In genomic region chr5:35026941-35027340, GRCh38 we compare ENCODE assay signal across 19 cellular contexts. TPM values are rescaled to one million over a fixed set of nuclear protein-coding genes. Genes with fewer than 3 reads are reported as not detected.
DNase-seq lines count a peak whose midpoint lies in the region; ATAC-seq and TF ChIP-seq lines count a peak whose summit lies in the region.
"Had no signal": no experiment of that assay in that cellular context is flagged by ENCODE, and none has a peak within 500 bp of the region (broad histone marks: within the 10 kb centered on the region; RNA-seq: fewer than 3 reads in every experiment).

No MANE protein-coding gene starts in this region.

- H3K4me1 ChIP-seq in right lobe of liver (peaks cover 0 to 47% (median 19%) of the 10 kb centered on the region in 4 donors), vagina (no peaks in the 10 kb centered on the region), mammary epithelial cell (ENCODE audit: insufficient read depth, low read length) (no peaks in the 10 kb centered on the region)
- H3K4me1 ChIP-seq: Peyer's patch had no signal

- dilution Hi-C loops in mammary epithelial cell (cut with HindIII; ENCODE audit: low sequenced_read_pairs), result no loop called here

- peak overlapping the region in 2 of 3 donors; percentile 25 to 35 for H3K4me3 ChIP-seq in right lobe of liver
- no peak overlapping the region for H3K4me3 ChIP-seq in vagina
- H3K4me3 ChIP-seq in mammary epithelial cell (replicated peaks in 1 of 3; ENCODE audit: insufficient read depth in 1 of 3, low read depth in 2 of 3, low read length in 3 of 3), result no peak overlapping the region
- H3K4me3 ChIP-seq: Peyer's patch had no signal

- H3K79me2 ChIP-seq in mammary epithelial cell (ENCODE audit: insufficient read depth, low read length), result no peaks in the 10 kb centered on the region

- intact Hi-C loops in right lobe of liver (cut with DNase I) (no loop called here), vagina (cut with DNase I) (no loop called here), mammary epithelial cell (cut with micrococcal nuclease) (no loop called here)

- no peaks in the 10 kb centered on the region for H4K20me1 ChIP-seq in mammary epithelial cell (ENCODE audit: insufficient read depth, low read length)

- no TSS peak for BruUV-seq in mammary epithelial cell (replicated peaks; lab: Mats Ljungman, UMichigan)

- no peak overlapping the region for H2AFZ ChIP-seq in mammary epithelial cell (ENCODE audit: low read depth, low read length)

- no peak overlapping the region for H3K4me2 ChIP-seq in mammary epithelial cell (ENCODE audit: insufficient read depth, low read depth, low read length)

- no peak for TF ChIP-seq POLR2A in right lobe of liver (IDR thresholded peaks at IDR 0.05)
- TF ChIP-seq POLR2A in vagina (IDR thresholded peaks at IDR 0.05), result no peak

- in situ Hi-C loops in mammary epithelial cell (cut with MboI; ENCODE audit: low sequenced_read_pairs in 2 of 2), result no loop called here

- CTCF ChIA-PET in mammary epithelial cell (lab: Charles Lee; ENCODE audit: low non-redundant PET), result no interaction called here

- WGBS in right lobe of liver (ENCODE audit: insufficient coverage, low coverage, low lambda C conversion rate, missing lambda C conversion rate), result 28% methylated on average over 5 of the region's 5 CpGs
- 11% methylated on average over 5 of the region's 5 CpGs for WGBS in mammary epithelial cell (ENCODE audit: low coverage, missing lambda C conversion rate)

- H3K36me3 ChIP-seq in right lobe of liver (no peaks in the 10 kb centered on the region), vagina (no peaks in the 10 kb centered on the region), mammary epithelial cell (ENCODE audit: insufficient read depth, low read length) (no peaks in the 10 kb centered on the region)
- H3K36me3 ChIP-seq: Peyer's patch had no signal

- no peak for TF ChIP-seq CTCF in right lobe of liver (IDR thresholded peaks at IDR 0.05)
- TF ChIP-seq CTCF in vagina (IDR thresholded peaks at IDR 0.05), result no peak
- TF ChIP-seq CTCF in mammary epithelial cell (conservative IDR thresholded peaks at IDR 0.05 in 1 of 2, IDR thresholded peaks at IDR 0.05 in 1 of 2; ENCODE audit: extremely low read depth in 1 of 2, insufficient read depth in 1 of 2, low read depth in 1 of 2, low read length in 2 of 2), result no peak

- H3K9ac ChIP-seq in mammary epithelial cell (ENCODE audit: insufficient read depth, low read length), result no peak overlapping the region

- H3K27ac ChIP-seq in right lobe of liver (peak overlapping the region; percentile 65 to 89 (median 70)), vagina (peak overlapping the region; percentile 23), mammary epithelial cell (ENCODE audit: insufficient read depth, low read depth, low read length) (no peak overlapping the region)

- H3K27me3 ChIP-seq in right lobe of liver (no peaks in the 10 kb centered on the region), vagina (no peaks in the 10 kb centered on the region), mammary epithelial cell (ENCODE audit: insufficient read depth, low read length) (no peaks in the 10 kb centered on the region)
- H3K27me3 ChIP-seq: Peyer's patch had no signal

- H3K9me3 ChIP-seq in right lobe of liver (no peaks in the 10 kb centered on the region), vagina (no peaks in the 10 kb centered on the region), mammary epithelial cell (replicated peaks; ENCODE audit: insufficient read depth, low read length) (no peaks in the 10 kb centered on the region)
- H3K9me3 ChIP-seq: Peyer's patch had no signal

- ATAC-seq in HG03354 (IDR thresholded peaks at IDR 0.05; ENCODE audit: poor library complexity, severe bottlenecking, unreplicated experiment), result peak; percentile 60
- peak; percentile 72 to 76 (median 74) for ATAC-seq in right lobe of liver
- no peak for ATAC-seq in GM18502 (IDR thresholded peaks at IDR 0.05; ENCODE audit: poor library complexity, unreplicated experiment)
- ATAC-seq: Right ventricle myocardium inferior had no signal

- DNase-seq in glomerular visceral epithelial cell (ENCODE audit: extremely low spot score) (peak; percentile 40), right lobe of liver (peak in 2 of 3 donors; percentile 30 to 71), vagina (ENCODE audit: extremely low spot score in 2 of 2) (no peak), mammary epithelial cell (no peak), HCEC 1CT (no peak)
- DNase-seq: DMS79, GOT3, KG1, MV-4-11, NCI-H1417 treated with DMSO at 0.1 percent for 48 hours, NCI-H1930, NCI-H345, Peyer's patch had no signal

RNA-seq across cellular contexts. Expression of gene AGXT2, which starts 20.8 kb away (rescaled TPM):
- total RNA-seq in right lobe of liver, result 10 to 100 TPM; 24.7 to 88.2 (median 55.8) TPM
- not detected for total RNA-seq in vagina
- total RNA-seq in mammary epithelial cell, result not detected
- polyA plus RNA-seq in mammary epithelial cell, result not detected
- not detected for polyA minus RNA-seq in mammary epithelial cell
- total RNA-seq: Right ventricle myocardium inferior, SK-MEL-5 had no signal
- polyA plus RNA-seq: AG04450, CD14-positive monocyte had no signal

Comparison
In these comparisons a context has a peak if more than half of its experiments do, and no peak if none do; other contexts are left out.
1. DNase-seq: peak in glomerular visceral epithelial cell (single experiment) and right lobe of liver (2 of 3); none in vagina (0 of 2), mammary epithelial cell (single experiment) and HCEC 1CT (single experiment).
2. H3K4me3 ChIP-seq: peak in right lobe of liver (2 of 3); none in vagina (0 of 2) and mammary epithelial cell (0 of 3).
3. RNA of gene AGXT2, which starts 20.8 kb away (total RNA-seq): 24.7 to 88.2 TPM in right lobe of liver; not detected in vagina (single experiment) and not detected in mammary epithelial cell; every median in the first group is over 10 times any median in the second.